ENCODE assay signal across 1 cellular context in the genomic region with DNA sequence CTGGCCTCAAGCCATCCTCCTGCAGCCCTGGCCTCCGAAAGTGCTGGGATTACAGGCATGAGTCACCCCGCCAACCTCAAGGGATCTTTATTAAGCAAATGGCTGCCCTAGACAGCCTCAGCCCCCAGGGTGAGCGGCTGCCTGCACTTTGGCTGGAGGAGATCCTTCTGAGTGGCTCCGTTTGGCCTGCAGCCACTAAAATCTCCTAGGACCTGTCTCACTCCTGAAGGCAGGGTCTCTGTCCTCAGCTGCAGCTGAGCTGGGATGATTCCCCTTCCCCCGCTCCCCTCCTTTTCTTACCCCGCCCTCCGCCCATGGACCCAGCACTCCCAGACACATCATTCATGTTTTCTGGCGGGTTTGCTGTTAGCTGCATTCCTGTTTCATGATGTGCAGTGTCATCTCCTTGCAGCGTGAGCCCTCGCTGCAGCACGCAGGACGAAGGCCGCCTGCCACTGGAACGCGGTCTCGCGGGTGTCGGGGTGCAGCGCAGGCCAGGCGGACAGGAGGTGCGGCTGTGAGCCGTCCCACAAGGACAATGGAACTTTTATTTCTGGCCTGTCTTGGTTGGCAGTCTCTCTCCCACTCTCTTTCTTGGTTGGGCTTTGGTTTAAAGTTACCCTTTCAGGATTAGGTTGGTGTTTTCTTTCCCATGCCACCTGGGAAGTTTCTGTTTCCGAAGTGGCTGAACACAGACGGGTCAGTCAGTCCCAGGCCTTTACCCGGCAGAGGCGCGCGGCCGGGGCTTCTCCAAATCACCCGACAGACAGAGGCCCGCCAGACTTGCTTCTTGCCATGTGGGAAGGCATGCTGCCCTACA.
TF ChIP-seq lines count a peak whose summit lies in the region.

No MANE protein-coding gene starts in this region.

TF ChIP-seq in IMR-90, 13 proteins besides CTCF, POLR2A, EP300 and RAD21:
- TF ChIP-seq RCOR1 (IDR thresholded peaks at IDR 0.05; ENCODE audit: insufficient replicate concordance, low read length) (no peak), RFX5 (IDR thresholded peaks at IDR 0.05; ENCODE audit: low read depth, low read length) (no peak), MAFK (IDR thresholded peaks at IDR 0.05; ENCODE audit: low read depth, low read length) (peak; percentile 45; the same call in 1 of the 2 replicates), MAZ (IDR thresholded peaks at IDR 0.05; ENCODE audit: borderline replicate concordance, low read depth, low read length) (peak; percentile 90), NFE2L2 (IDR thresholded peaks at IDR 0.05; ENCODE audit: low read depth, low read length) (peak; percentile 68; the same call in 1 of the 2 replicates), CEBPB (IDR thresholded peaks at IDR 0.05; ENCODE audit: low read depth, low read length) (0 out of 2 replicates have a peak, but pooled peaks have one; percentile 41), SMC3 (IDR thresholded peaks at IDR 0.05; ENCODE audit: low read depth, low read length) (peak; percentile 15; the same call in 1 of the 2 replicates), MXI1 (IDR thresholded peaks at IDR 0.05; ENCODE audit: borderline replicate concordance, low read depth, low read length) (peak; percentile 70), CHD1 (IDR thresholded peaks at IDR 0.05; ENCODE audit: low read depth, low read length) (no peak), BHLHE40 (IDR thresholded peaks at IDR 0.05; ENCODE audit: low read depth, low read length) (peak; percentile 76), FOS (IDR thresholded peaks at IDR 0.05; ENCODE audit: low read depth, low read length) (peak; percentile 52)
- TF ChIP-seq, protein P1, sequence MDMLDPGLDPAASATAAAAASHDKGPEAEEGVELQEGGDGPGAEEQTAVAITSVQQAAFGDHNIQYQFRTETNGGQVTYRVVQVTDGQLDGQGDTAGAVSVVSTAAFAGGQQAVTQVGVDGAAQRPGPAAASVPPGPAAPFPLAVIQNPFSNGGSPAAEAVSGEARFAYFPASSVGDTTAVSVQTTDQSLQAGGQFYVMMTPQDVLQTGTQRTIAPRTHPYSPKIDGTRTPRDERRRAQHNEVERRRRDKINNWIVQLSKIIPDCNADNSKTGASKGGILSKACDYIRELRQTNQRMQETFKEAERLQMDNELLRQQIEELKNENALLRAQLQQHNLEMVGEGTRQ (IDR thresholded peaks at IDR 0.05; ENCODE audit: low read depth, low read length) = no peak; the same call in 1 of the 2 replicates
- TF ChIP-seq, protein P2, sequence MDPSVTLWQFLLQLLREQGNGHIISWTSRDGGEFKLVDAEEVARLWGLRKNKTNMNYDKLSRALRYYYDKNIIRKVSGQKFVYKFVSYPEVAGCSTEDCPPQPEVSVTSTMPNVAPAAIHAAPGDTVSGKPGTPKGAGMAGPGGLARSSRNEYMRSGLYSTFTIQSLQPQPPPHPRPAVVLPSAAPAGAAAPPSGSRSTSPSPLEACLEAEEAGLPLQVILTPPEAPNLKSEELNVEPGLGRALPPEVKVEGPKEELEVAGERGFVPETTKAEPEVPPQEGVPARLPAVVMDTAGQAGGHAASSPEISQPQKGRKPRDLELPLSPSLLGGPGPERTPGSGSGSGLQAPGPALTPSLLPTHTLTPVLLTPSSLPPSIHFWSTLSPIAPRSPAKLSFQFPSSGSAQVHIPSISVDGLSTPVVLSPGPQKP (IDR thresholded peaks at IDR 0.05; ENCODE audit: borderline replicate concordance, low read depth, low read length) = no peak
